Comparison of ENCODE assay signal across 8 cellular contexts in the genomic region with DNA sequence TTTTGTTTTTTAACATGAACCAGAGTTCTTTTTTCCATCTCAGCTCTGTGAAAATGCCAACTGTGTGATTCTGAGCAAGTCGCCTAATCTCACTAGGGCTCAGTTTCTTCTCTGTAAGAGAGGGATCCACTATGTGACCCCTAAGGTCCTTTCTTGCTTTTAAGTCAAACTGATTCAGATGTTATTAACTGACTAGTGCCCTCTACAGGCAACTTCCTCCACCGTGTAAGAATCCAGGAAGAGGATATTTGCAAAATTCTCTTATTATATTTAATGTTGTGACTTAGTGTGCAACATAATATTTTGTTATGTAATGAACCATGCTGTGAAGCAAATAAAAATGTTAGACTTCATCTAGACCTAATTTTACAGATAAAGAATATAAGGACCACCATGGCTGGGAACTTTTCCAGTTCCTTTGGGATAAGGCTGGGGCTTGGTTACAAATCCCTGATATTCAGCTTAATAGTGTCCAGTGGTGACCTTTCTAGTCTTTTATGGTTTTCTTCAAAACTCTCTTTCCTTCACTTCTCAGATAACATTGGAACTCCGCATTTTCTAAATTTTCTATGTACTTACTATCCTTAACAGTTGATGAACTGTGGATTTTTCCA.
DNase-seq lines count a peak whose midpoint lies in the region; ATAC-seq and TF ChIP-seq lines count a peak whose summit lies in the region.

No MANE protein-coding gene starts in this region.

- ATAC-seq in activated CD4-positive, CD25-positive, alpha-beta regulatory T cell treated with anti-CD3 and anti-CD28 coated beads, Interleukin-2, amount 50 U/mL, for 24 hours = no peak
- peak; percentile 60 for ATAC-seq in HG02852 (IDR thresholded peaks at IDR 0.05; ENCODE audit: unreplicated experiment)
- ATAC-seq in left lung = peak; percentile 69

- H3K27ac ChIP-seq in left lung = no peak overlapping the region

- TF ChIP-seq CTCF in cardiac fibroblast (IDR thresholded peaks at IDR 0.05; ENCODE audit: low read depth, low read length) = peak; percentile 68
- peak; percentile 67 to 71 for TF ChIP-seq CTCF in left lung (IDR thresholded peaks at IDR 0.05)

- no peaks in the 10 kb centered on the region for H3K27me3 ChIP-seq in left lung

- intact Hi-C loops in left lung (cut with DNase I) = loop anchor here in 1 of 2 donors (5.0 kb wide), 1 partner anchor 173 kb away; no protein-coding TSS in a partner anchor

- no peak overlapping the region for H3K4me3 ChIP-seq in cardiac fibroblast (replicated peaks in 1 of 2; ENCODE audit: low read depth in 2 of 2, low read length in 2 of 2)
- H3K4me3 ChIP-seq in left lung = no peak overlapping the region

- H3K4me1 ChIP-seq in left lung = peaks cover 6 to 29% of the 10 kb centered on the region in 2 donors

- no peaks in the 10 kb centered on the region for H3K36me3 ChIP-seq in left lung

- in situ Hi-C loops in SK-MEL-5 (cut with HindIII; ENCODE audit: low pct_unique_long_range_greater_than_20kb, low sequenced_read_pairs) = loop anchor here (25.0 kb wide), 1 partner anchor 148 kb away; no protein-coding TSS in a partner anchor

- no peaks in the 10 kb centered on the region for H3K9me3 ChIP-seq in left lung

- peak in 3 of 4 experiments; percentile 1 to 6 (median 5) for DNase-seq in activated CD4-positive, CD25-positive, alpha-beta regulatory T cell (lab: John Stamatoyannopoulos, UW)
- DNase-seq in SK-MEL-5 (ENCODE audit: low read depth, low spot score) (peak; percentile 69), cardiac fibroblast (ENCODE audit: low read depth in 2 of 2) (peak; percentile 80 to 85), left lung (no peak), stromal cell of bone marrow (ENCODE audit: low read depth) (peak; percentile 49), OCI-M2 (lab: John Stamatoyannopoulos, UW; ENCODE audit: unreplicated experiment) (no peak)

Comparison
In these comparisons a context has a peak if more than half of its experiments do, and no peak if none do; other contexts are left out.
1. DNase-seq: peak in activated CD4-positive, CD25-positive, alpha-beta regulatory T cell (3 of 4), SK-MEL-5 (single experiment), cardiac fibroblast (2 of 2) and stromal cell of bone marrow (single experiment); none in left lung (0 of 2) and OCI-M2 (single experiment).
2. ATAC-seq: peak in HG02852 (single experiment) and left lung (single experiment); none in activated CD4-positive, CD25-positive, alpha-beta regulatory T cell treated with anti-CD3 and anti-CD28 coated beads, Interleukin-2, amount 50 U/mL, for 24 hours (0 of 2).